1 cellular context compared by ENCODE assay signal in the genomic region with DNA sequence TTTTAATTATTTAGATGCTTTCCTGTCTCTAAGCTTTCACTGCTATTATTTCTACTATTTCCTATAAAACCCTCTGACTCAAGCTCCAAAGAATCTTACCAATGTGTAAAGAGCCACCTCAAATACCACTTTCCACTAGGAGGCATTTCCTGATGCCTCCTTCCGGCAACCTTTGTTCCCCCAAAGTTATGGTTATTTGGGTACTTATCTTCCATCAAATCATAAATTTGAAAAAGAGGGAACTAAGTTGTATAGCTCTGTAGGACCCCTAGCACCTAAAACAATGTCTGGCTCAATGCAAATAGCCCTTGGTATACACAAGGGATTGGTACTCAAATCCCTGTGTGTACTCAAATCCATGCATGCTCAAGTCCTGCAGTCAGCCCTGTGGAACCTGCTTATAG.
TF ChIP-seq lines count a peak whose summit lies in the region.

No MANE protein-coding gene starts in this region.

TF ChIP-seq in GM23338, 12 proteins besides CTCF, POLR2A, EP300 and RAD21 (continued from another document):
- 0 out of 2 replicates have a peak, but pooled peaks have one; percentile 23 for TF ChIP-seq ZNF462 (CRISPR knock-in tag; IDR thresholded peaks at IDR 0.05)
- peak; percentile 94; the same call in 1 of the 2 replicates for TF ChIP-seq NANOG (IDR thresholded peaks at IDR 0.05; ENCODE audit: borderline replicate concordance)
- TF ChIP-seq, protein P1, sequence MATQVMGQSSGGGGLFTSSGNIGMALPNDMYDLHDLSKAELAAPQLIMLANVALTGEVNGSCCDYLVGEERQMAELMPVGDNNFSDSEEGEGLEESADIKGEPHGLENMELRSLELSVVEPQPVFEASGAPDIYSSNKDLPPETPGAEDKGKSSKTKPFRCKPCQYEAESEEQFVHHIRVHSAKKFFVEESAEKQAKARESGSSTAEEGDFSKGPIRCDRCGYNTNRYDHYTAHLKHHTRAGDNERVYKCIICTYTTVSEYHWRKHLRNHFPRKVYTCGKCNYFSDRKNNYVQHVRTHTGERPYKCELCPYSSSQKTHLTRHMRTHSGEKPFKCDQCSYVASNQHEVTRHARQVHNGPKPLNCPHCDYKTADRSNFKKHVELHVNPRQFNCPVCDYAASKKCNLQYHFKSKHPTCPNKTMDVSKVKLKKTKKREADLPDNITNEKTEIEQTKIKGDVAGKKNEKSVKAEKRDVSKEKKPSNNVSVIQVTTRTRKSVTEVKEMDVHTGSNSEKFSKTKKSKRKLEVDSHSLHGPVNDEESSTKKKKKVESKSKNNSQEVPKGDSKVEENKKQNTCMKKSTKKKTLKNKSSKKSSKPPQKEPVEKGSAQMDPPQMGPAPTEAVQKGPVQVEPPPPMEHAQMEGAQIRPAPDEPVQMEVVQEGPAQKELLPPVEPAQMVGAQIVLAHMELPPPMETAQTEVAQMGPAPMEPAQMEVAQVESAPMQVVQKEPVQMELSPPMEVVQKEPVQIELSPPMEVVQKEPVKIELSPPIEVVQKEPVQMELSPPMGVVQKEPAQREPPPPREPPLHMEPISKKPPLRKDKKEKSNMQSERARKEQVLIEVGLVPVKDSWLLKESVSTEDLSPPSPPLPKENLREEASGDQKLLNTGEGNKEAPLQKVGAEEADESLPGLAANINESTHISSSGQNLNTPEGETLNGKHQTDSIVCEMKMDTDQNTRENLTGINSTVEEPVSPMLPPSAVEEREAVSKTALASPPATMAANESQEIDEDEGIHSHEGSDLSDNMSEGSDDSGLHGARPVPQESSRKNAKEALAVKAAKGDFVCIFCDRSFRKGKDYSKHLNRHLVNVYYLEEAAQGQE (IDR thresholded peaks at IDR 0.05; ENCODE audit: unreplicated experiment), result no peak
TF ChIP-seq in GM23338: peak in this region for 2.
